Comparison of ENCODE assay signal across 2 cellular contexts in the genomic region with DNA sequence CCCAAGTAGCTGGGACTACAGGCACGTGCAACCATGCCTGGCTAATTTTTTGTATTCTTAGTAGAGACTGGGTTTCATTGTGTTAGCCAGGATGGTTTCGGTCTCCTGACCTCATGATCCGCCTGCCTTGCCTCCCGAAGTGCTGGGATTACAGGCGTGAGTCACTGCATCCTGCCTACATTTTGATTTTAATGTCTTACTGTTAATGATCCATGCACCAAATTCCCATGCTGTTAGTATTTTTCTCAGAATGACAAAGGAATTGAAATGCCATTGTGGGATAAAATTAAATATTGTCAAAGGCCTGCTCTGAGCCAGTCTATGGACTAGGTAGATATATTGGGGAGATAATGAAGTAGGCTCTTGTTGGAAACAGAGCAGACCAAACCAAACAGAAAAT.
A peak's percentile ranks its signal among the peaks of the same experiment; 100 is the strongest.
TF ChIP-seq lines count a peak whose summit lies in the region.

No MANE protein-coding gene starts in this region.

TF ChIP-seq in A549, 52 proteins besides CTCF, POLR2A, EP300 and RAD21:
- no peak for TF ChIP-seq NPAS2 (CRISPR knock-in tag; IDR thresholded peaks at IDR 0.05; ENCODE audit: borderline replicate concordance)

TF ChIP-seq in HCT116, 20 proteins besides CTCF, POLR2A, EP300 and RAD21:
- TF ChIP-seq EZH2 (IDR thresholded peaks at IDR 0.05) (no peak), TCF7L2 (IDR thresholded peaks at IDR 0.05; ENCODE audit: borderline replicate concordance, extremely low read depth, insufficient read depth, insufficient read length) (no peak), FOSL1 (IDR thresholded peaks at IDR 0.05; ENCODE audit: low read depth) (0 out of 2 replicates have a peak, but pooled peaks have one; percentile 9)
TF ChIP-seq in HCT116: peak in this region for 1.
